15 cellular contexts compared by ENCODE assay signal in the genomic region with DNA sequence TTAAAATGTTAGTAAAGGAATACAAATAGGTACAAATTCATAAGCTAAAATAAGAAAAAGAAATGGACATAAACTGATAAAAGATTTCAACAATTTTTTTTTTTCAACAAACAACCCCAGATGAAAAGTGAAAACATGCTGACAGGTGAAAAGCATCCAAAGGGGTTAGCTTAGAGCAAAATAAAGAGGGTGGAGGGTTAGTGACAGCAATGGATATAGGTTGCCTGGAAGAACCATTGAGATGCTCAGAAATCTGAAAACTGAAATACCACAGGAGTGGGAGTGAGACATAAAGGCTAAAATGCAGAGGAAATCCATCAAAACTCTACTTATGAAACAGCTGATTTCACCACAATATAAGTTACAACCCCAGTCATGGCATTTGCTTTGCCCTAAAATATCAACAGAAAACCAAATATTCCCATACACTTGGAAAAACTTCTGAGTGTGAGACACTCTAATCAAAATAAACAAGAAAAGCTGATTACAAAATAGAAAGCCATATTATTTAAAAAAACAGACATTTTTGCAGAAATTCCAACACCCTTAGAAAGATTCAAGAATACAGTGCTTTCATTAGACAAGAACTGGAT.
"Had no signal": no experiment of that assay in that cellular context is flagged by ENCODE, and none has a peak within 500 bp of the region (broad histone marks: within the 10 kb centered on the region; RNA-seq: fewer than 3 reads in every experiment).

No MANE protein-coding gene starts in this region.

- H3K4me3 ChIP-seq: body of pancreas, coronary artery, gastroesophageal sphincter, spleen, thoracic aorta had no signal

- H3K27me3 ChIP-seq: body of pancreas, gastroesophageal sphincter, spleen had no signal

- H3K36me3 ChIP-seq: gastroesophageal sphincter, spleen, thoracic aorta had no signal

- DNase-seq: activated effector memory CD4-positive, alpha-beta T cell treated with anti-CD3 and anti-CD28 coated beads, Interleukin-2, amount 50 U/mL, for 16 hours; amniotic stem cell; body of pancreas; central memory CD4-positive, alpha-beta T cell; effector CD8-positive, alpha-beta T cell; kidney glomerular epithelial cell; SK-N-SH; spleen; stimulated activated CD4-positive, alpha-beta T cell treated with anti-CD3 and anti-CD28 coated beads, Interleukin-1b, Interleukin-23, amount 100 ng/mL, for 48 hours; stimulated activated naive CD4-positive, alpha-beta T cell treated with Interleukin-2 at 50 U/mL for 16 hours had no signal

- H3K27ac ChIP-seq: body of pancreas, coronary artery, gastroesophageal sphincter, spleen, thoracic aorta had no signal

- H3K9ac ChIP-seq: SK-N-SH had no signal

- H3K9me3 ChIP-seq: body of pancreas, gastroesophageal sphincter, SK-N-SH, thoracic aorta had no signal

- H3K4me2 ChIP-seq: SK-N-SH had no signal

- H3K4me3 Mint-ChIP-seq: neural crest cell had no signal

- ATAC-seq: body of pancreas, gastroesophageal sphincter, sciatic nerve had no signal
